1 cellular context compared by ENCODE assay signal in the genomic region with DNA sequence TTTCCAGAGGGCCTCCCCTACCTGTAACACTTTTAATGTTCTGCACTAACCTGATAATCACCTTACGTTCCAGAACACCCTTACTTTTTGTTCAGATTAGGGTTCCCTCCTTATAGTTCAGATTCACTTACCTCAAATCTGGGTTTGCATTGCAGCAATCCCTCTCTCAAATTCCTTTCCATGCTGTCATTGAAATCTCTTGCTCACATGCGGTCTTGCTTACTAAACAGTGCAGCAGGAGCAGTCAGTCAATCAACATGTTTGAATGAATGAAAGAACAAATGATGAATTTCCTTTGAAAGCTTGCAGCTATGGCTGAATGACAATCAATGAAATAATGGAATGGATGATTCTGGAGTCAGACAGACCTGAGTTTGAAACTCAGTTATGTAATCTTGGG.
TF ChIP-seq lines count a peak whose summit lies in the region.

No MANE protein-coding gene starts in this region.

TF ChIP-seq in GM23338, 12 proteins besides CTCF, POLR2A, EP300 and RAD21 (continued from another document):
- TF ChIP-seq, protein P1, sequence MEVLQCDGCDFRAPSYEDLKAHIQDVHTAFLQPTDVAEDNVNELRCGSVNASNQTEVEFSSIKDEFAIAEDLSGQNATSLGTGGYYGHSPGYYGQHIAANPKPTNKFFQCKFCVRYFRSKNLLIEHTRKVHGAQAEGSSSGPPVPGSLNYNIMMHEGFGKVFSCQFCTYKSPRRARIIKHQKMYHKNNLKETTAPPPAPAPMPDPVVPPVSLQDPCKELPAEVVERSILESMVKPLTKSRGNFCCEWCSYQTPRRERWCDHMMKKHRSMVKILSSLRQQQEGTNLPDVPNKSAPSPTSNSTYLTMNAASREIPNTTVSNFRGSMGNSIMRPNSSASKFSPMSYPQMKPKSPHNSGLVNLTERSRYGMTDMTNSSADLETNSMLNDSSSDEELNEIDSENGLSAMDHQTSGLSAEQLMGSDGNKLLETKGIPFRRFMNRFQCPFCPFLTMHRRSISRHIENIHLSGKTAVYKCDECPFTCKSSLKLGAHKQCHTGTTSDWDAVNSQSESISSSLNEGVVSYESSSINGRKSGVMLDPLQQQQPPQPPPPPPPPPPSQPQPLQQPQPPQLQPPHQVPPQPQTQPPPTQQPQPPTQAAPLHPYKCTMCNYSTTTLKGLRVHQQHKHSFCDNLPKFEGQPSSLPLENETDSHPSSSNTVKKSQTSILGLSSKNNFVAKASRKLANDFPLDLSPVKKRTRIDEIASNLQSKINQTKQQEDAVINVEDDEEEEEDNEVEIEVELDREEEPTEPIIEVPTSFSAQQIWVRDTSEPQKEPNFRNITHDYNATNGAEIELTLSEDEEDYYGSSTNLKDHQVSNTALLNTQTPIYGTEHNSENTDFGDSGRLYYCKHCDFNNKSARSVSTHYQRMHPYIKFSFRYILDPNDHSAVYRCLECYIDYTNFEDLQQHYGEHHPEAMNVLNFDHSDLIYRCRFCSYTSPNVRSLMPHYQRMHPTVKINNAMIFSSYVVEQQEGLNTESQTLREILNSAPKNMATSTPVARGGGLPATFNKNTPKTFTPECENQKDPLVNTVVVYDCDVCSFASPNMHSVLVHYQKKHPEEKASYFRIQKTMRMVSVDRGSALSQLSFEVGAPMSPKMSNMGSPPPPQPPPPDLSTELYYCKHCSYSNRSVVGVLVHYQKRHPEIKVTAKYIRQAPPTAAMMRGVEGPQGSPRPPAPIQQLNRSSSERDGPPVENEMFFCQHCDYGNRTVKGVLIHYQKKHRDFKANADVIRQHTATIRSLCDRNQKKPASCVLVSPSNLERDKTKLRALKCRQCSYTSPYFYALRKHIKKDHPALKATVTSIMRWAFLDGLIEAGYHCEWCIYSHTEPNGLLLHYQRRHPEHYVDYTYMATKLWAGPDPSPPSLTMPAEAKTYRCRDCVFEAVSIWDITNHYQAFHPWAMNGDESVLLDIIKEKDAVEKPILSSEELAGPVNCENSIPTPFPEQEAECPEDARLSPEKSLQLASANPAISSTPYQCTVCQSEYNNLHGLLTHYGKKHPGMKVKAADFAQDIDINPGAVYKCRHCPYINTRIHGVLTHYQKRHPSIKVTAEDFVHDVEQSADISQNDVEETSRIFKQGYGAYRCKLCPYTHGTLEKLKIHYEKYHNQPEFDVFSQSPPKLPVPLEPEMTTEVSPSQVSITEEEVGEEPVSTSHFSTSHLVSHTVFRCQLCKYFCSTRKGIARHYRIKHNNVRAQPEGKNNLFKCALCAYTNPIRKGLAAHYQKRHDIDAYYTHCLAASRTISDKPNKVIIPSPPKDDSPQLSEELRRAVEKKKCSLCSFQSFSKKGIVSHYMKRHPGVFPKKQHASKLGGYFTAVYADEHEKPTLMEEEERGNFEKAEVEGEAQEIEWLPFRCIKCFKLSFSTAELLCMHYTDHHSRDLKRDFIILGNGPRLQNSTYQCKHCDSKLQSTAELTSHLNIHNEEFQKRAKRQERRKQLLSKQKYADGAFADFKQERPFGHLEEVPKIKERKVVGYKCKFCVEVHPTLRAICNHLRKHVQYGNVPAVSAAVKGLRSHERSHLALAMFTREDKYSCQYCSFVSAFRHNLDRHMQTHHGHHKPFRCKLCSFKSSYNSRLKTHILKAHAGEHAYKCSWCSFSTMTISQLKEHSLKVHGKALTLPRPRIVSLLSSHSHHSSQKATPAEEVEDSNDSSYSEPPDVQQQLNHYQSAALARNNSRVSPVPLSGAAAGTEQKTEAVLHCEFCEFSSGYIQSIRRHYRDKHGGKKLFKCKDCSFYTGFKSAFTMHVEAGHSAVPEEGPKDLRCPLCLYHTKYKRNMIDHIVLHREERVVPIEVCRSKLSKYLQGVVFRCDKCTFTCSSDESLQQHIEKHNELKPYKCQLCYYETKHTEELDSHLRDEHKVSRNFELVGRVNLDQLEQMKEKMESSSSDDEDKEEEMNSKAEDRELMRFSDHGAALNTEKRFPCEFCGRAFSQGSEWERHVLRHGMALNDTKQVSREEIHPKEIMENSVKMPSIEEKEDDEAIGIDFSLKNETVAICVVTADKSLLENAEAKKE (CRISPR knock-in tag; IDR thresholded peaks at IDR 0.05), result no peak
- no peak for TF ChIP-seq POLR2AphosphoS5 (IDR thresholded peaks at IDR 0.05; ENCODE audit: low read depth)
- TF ChIP-seq NANOG (IDR thresholded peaks at IDR 0.05; ENCODE audit: borderline replicate concordance), result no peak
- TF ChIP-seq, protein P2, sequence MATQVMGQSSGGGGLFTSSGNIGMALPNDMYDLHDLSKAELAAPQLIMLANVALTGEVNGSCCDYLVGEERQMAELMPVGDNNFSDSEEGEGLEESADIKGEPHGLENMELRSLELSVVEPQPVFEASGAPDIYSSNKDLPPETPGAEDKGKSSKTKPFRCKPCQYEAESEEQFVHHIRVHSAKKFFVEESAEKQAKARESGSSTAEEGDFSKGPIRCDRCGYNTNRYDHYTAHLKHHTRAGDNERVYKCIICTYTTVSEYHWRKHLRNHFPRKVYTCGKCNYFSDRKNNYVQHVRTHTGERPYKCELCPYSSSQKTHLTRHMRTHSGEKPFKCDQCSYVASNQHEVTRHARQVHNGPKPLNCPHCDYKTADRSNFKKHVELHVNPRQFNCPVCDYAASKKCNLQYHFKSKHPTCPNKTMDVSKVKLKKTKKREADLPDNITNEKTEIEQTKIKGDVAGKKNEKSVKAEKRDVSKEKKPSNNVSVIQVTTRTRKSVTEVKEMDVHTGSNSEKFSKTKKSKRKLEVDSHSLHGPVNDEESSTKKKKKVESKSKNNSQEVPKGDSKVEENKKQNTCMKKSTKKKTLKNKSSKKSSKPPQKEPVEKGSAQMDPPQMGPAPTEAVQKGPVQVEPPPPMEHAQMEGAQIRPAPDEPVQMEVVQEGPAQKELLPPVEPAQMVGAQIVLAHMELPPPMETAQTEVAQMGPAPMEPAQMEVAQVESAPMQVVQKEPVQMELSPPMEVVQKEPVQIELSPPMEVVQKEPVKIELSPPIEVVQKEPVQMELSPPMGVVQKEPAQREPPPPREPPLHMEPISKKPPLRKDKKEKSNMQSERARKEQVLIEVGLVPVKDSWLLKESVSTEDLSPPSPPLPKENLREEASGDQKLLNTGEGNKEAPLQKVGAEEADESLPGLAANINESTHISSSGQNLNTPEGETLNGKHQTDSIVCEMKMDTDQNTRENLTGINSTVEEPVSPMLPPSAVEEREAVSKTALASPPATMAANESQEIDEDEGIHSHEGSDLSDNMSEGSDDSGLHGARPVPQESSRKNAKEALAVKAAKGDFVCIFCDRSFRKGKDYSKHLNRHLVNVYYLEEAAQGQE (IDR thresholded peaks at IDR 0.05; ENCODE audit: unreplicated experiment), result no peak
